15 cellular contexts compared by ENCODE assay signal in genomic region chr11:41720761-41721160, GRCh38.
A peak's percentile ranks its signal among the peaks of the same experiment; 100 is the strongest.
DNase-seq lines count a peak whose midpoint lies in the region; ATAC-seq and TF ChIP-seq lines count a peak whose summit lies in the region.
"Had no signal": no experiment of that assay in that cellular context is flagged by ENCODE, and none has a peak within 500 bp of the region (broad histone marks: within the 10 kb centered on the region; RNA-seq: fewer than 3 reads in every experiment).

No MANE protein-coding gene starts in this region.

- no peaks in the 10 kb centered on the region for H3K23me2 ChIP-seq in H9 (ENCODE audit: insufficient read length, low read depth, low read length, poor library complexity, severe bottlenecking)

- H3K4ac ChIP-seq in H9 (ENCODE audit: low read depth, low read length): no peak overlapping the region

- no peak overlapping the region for H2BK5ac ChIP-seq in H9 (ENCODE audit: insufficient read length, low read length)

- no peak overlapping the region for H3K4me3 ChIP-seq in endodermal cell (ENCODE audit: low read length)
- H3K4me3 ChIP-seq: BLaER1 treated with 17β-estradiol and CSF1 and Interleukin-3, amounts not matched to agents 10 nM and 100 nM; GM23248 had no signal

- H3K9me3 Mint-ChIP-seq in H9 (peaks cover 16 to 30% of the 10 kb centered on the region in 2 experiments), endodermal cell (peaks cover 4% of the 10 kb centered on the region)

- H3K27ac ChIP-seq in H9 (ENCODE audit: insufficient read length, low read depth, low read length) (no peak overlapping the region), endodermal cell (ENCODE audit: low read depth, low read length) (no peak overlapping the region)
- H3K27ac ChIP-seq: BLaER1 treated with 17β-estradiol and CSF1 and Interleukin-3, amounts not matched to agents 10 nM and 100 nM; GM23248 had no signal

- H2BK20ac ChIP-seq in H9 (ENCODE audit: low read depth, low read length, poor library complexity, severe bottlenecking): no peak overlapping the region

- no peak overlapping the region for H3K14ac ChIP-seq in H9 (ENCODE audit: insufficient read depth, low read length)

- no peaks in the 10 kb centered on the region for H4K20me1 ChIP-seq in H9 (ENCODE audit: control insufficient read depth, insufficient read depth, insufficient read length)
- H4K20me1 ChIP-seq: BLaER1 treated with 17β-estradiol and CSF1 and Interleukin-3, amounts not matched to agents 10 nM and 100 nM had no signal

- H4K91ac ChIP-seq in H9 (ENCODE audit: insufficient read length, low read depth, low read length): no peak overlapping the region

- H4K8ac ChIP-seq in H9 (replicated peaks; ENCODE audit: insufficient read length, low read depth, low read length): no peak overlapping the region

- no peak overlapping the region for H3K4me2 ChIP-seq in H9 (ENCODE audit: insufficient read depth, insufficient read length, low read length)
- H3K4me2 ChIP-seq: BLaER1 treated with 17β-estradiol and CSF1 and Interleukin-3, amounts not matched to agents 10 nM and 100 nM had no signal

- no peak overlapping the region for H2BK120ac ChIP-seq in H9 (ENCODE audit: low read depth, low read length, poor library complexity, severe bottlenecking)

- no peak overlapping the region for H3K4me3 Mint-ChIP-seq in H9
- no peak overlapping the region for H3K4me3 Mint-ChIP-seq in endodermal cell
- H3K4me3 Mint-ChIP-seq: B cell; CD8-positive, alpha-beta T cell had no signal

- no CpG with 5 or more reads among the region's 2 CpGs for WGBS in H9 (ENCODE audit: extremely low coverage, insufficient read length, low lambda C conversion rate)
- 33 to 46% methylated on average over 2 of the region's 2 CpGs for WGBS in endodermal cell (ENCODE audit: insufficient coverage in 1 of 2, insufficient read length in 1 of 2), 2 experiments

- no peaks in the 10 kb centered on the region for H3K36me3 ChIP-seq in endodermal cell (ENCODE audit: control insufficient read depth, insufficient read depth, low read length)
- H3K36me3 ChIP-seq: BLaER1 treated with 17β-estradiol and CSF1 and Interleukin-3, amounts not matched to agents 10 nM and 100 nM had no signal

- H3K79me1 ChIP-seq in H9 (ENCODE audit: insufficient read depth, low read depth, low read length, poor library complexity, severe bottlenecking): no peaks in the 10 kb centered on the region

- peak overlapping the region; percentile 32 for H2AFZ ChIP-seq in H9 (ENCODE audit: low read length)
- H2AFZ ChIP-seq: GM23248 had no signal

- no peak overlapping the region for H3K23ac ChIP-seq in H9 (ENCODE audit: insufficient read length, low read depth, low read length)

- no peak overlapping the region for H3K18ac ChIP-seq in H9 (ENCODE audit: insufficient read length, low read depth, low read length)

- no peaks in the 10 kb centered on the region for H3K79me2 ChIP-seq in H9 (ENCODE audit: insufficient read depth, low read length)

- no peak overlapping the region for H4K5ac ChIP-seq in H9 (ENCODE audit: insufficient read length, low read depth, low read length)

- H3K27me3 Mint-ChIP-seq in H9 (ENCODE audit: low read depth): peaks cover 15% of the 10 kb centered on the region
- H3K27me3 Mint-ChIP-seq in endodermal cell (ENCODE audit: insufficient read depth): peaks cover 34% of the 10 kb centered on the region
- H3K27me3 Mint-ChIP-seq: B cell had no signal

- H3K9ac ChIP-seq in H9 (ENCODE audit: extremely low read depth, insufficient read length, low read length) (no peak overlapping the region), endodermal cell (ENCODE audit: extremely low read depth, low read length, poor library complexity, severe bottlenecking) (no peak overlapping the region)
- H3K9ac ChIP-seq: BLaER1 treated with 17β-estradiol and CSF1 and Interleukin-3, amounts not matched to agents 10 nM and 100 nM; GM23248 had no signal

- no peak for ATAC-seq in HG02870 (IDR thresholded peaks at IDR 0.05; ENCODE audit: unreplicated experiment)
- ATAC-seq: CD8-positive, alpha-beta T cell had no signal

- no peak overlapping the region for H2AK5ac ChIP-seq in H9 (ENCODE audit: insufficient read length, low read length)

- H3K4me1 Mint-ChIP-seq in H9 (peaks cover 26 to 28% of the 10 kb centered on the region in 2 experiments), endodermal cell (peaks cover 23% of the 10 kb centered on the region)
- H3K4me1 Mint-ChIP-seq: B cell had no signal

- H3K36me3 Mint-ChIP-seq in H9 (ENCODE audit: insufficient read depth in 1 of 3, low read depth in 3 of 3) (peaks cover 3 to 26% (median 15%) of the 10 kb centered on the region in 3 experiments; a peak in 5 of 7 replicates), endodermal cell (ENCODE audit: low read depth) (no peaks in the 10 kb centered on the region)
- H3K36me3 Mint-ChIP-seq: CD8-positive, alpha-beta T cell had no signal

- H3K4me1 ChIP-seq in H9 (ENCODE audit: insufficient read depth, low read length): peaks cover 4% of the 10 kb centered on the region; the same call in 1 of the 2 replicates
- H3K4me1 ChIP-seq in endodermal cell (ENCODE audit: control insufficient read depth, insufficient read depth, low read length): no peaks in the 10 kb centered on the region
- H3K4me1 ChIP-seq: BLaER1 treated with 17β-estradiol and CSF1 and Interleukin-3, amounts not matched to agents 10 nM and 100 nM had no signal

- no peak overlapping the region for H3K56ac ChIP-seq in H9 (ENCODE audit: insufficient read length, low read depth, low read length)

- no peak overlapping the region for H2BK15ac ChIP-seq in H9 (ENCODE audit: low read depth, low read length)

- H3K9me3 ChIP-seq in H9 (ENCODE audit: control insufficient read depth, low read depth, low read length): no peaks in the 10 kb centered on the region
- H3K9me3 ChIP-seq in endodermal cell (ENCODE audit: control insufficient read depth, low read length): no peaks in the 10 kb centered on the region
- H3K9me3 ChIP-seq: BLaER1 treated with 17β-estradiol and CSF1 and Interleukin-3, amounts not matched to agents 10 nM and 100 nM had no signal

- H2BK12ac ChIP-seq in H9 (ENCODE audit: insufficient read length, low read depth, low read length): no peak overlapping the region

- H3K27ac Mint-ChIP-seq in H9 (peak overlapping the region in 1 of 3 experiments; percentile 5; a peak in 2 of 7 replicates), endodermal cell (no peak overlapping the region)
- H3K27ac Mint-ChIP-seq: B cell; CD8-positive, alpha-beta T cell had no signal

- H3T11ph ChIP-seq in H9 (ENCODE audit: low read length): no peak overlapping the region

- H3K27me3 ChIP-seq in H9 (ENCODE audit: insufficient read depth, low read length): no peaks in the 10 kb centered on the region
- H3K27me3 ChIP-seq in endodermal cell (ENCODE audit: control insufficient read depth, insufficient read depth, low read length, poor library complexity, severe bottlenecking): peaks cover 14% of the 10 kb centered on the region
- H3K27me3 ChIP-seq: BLaER1 treated with 17β-estradiol and CSF1 and Interleukin-3, amounts not matched to agents 10 nM and 100 nM had no signal

- TF ChIP-seq CTCF in H9 (conservative IDR thresholded peaks at IDR 0.05) (no peak), endodermal cell (conservative IDR thresholded peaks at IDR 0.05) (no peak)

- DNase-seq in NCI-H82 (lab: John Stamatoyannopoulos, UW) (peak; percentile 41), NCI-H82 treated with DMSO at 0.1 percent for 48 hours (lab: John Stamatoyannopoulos, UW; ENCODE audit: unreplicated experiment) (no peak), H9 (no peak), endodermal cell (peak; percentile 69), DMS 273 treated with DMSO at 0.1 percent for 48 hours (lab: John Stamatoyannopoulos, UW) (no peak)
- DNase-seq in NK-92 treated with Interleukin-12 subunit alpha and Interleukin-12 subunit beta, amount 100 ng/mL, for 24 hours (lab: John Stamatoyannopoulos, UW): no peak
- DNase-seq: Calu3; CD8-positive, alpha-beta T cell; DMS153; DMS79; GDM1; GM23248 had no signal

Comparison
In these comparisons a context has a peak if more than half of its experiments do, and no peak if none do; other contexts are left out.
1. DNase-seq: peak in NCI-H82 (single experiment) and endodermal cell (single experiment); none in NCI-H82 treated with DMSO at 0.1 percent for 48 hours (single experiment), H9 (single experiment), DMS 273 treated with DMSO at 0.1 percent for 48 hours (single experiment) and NK-92 treated with Interleukin-12 subunit alpha and Interleukin-12 subunit beta, amount 100 ng/mL, for 24 hours (single experiment).